ENCODE assay signal across 22 cellular contexts in the genomic region with DNA sequence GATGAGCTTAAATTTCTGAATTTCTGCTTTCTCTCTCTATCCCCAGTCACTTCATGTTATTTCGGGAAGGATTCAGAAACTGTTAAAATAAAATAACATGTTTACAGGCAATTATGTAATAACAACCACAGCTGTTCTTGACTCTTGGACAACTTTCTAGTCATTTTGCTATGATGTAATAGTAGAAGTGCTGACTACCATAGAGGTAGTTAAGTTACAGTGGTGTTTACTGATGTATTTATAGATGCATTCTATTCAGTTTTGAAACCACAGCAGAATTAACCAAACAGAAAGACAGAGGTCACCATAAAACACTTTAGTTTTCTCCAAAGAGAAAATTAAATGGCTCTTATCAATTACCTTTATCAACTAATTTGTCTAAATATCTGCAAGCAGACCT.
DNase-seq lines count a peak whose midpoint lies in the region; ATAC-seq and TF ChIP-seq lines count a peak whose summit lies in the region.
"Had no signal": no experiment of that assay in that cellular context is flagged by ENCODE, and none has a peak within 500 bp of the region (broad histone marks: within the 10 kb centered on the region; RNA-seq: fewer than 3 reads in every experiment).

No MANE protein-coding gene starts in this region.

- H3K4me3 ChIP-seq in IMR-90 (ENCODE audit: insufficient read depth, low read depth, low read length) (no peak overlapping the region), choroid plexus epithelial cell (ENCODE audit: low read depth, low read length) (no peak overlapping the region), mesenchymal stem cell (ENCODE audit: insufficient read depth in 1 of 2, low read depth in 1 of 2, low read length in 2 of 2) (no peak overlapping the region), neural progenitor cell (no peak overlapping the region)
- H3K4me3 ChIP-seq: BLaER1, Peyer's patch, SK-N-MC had no signal

- in situ Hi-C loops in IMR-90 (cut with MboI; ENCODE audit: low sequenced_read_pairs), result no loop called here

- no peak for TF ChIP-seq RAD21 in IMR-90 (IDR thresholded peaks at IDR 0.05; ENCODE audit: low read length)

- H3K9me3 ChIP-seq in IMR-90 (ENCODE audit: control insufficient read depth, insufficient read depth, low read length), result no peaks in the 10 kb centered on the region
- H3K9me3 ChIP-seq in mesenchymal stem cell (ENCODE audit: control insufficient read depth, low read length), result no peaks in the 10 kb centered on the region
- no peaks in the 10 kb centered on the region for H3K9me3 ChIP-seq in neural progenitor cell (ENCODE audit: low read depth)
- H3K9me3 ChIP-seq: BLaER1, Peyer's patch had no signal

- peaks cover 2% of the 10 kb centered on the region for H3K9me3 Mint-ChIP-seq in neural progenitor cell

- H4K8ac ChIP-seq in IMR-90 (ENCODE audit: low read depth in 2 of 2, low read length in 2 of 2) (no peak overlapping the region), mesenchymal stem cell (ENCODE audit: low read length) (no peak overlapping the region)

- H3K27me3 Mint-ChIP-seq in neural progenitor cell (ENCODE audit: insufficient read depth, low read depth), result no peaks in the 10 kb centered on the region
- H3K27me3 Mint-ChIP-seq: CD4-positive, CD25-positive, alpha-beta regulatory T cell had no signal

- dilution Hi-C loops in IMR-90 (cut with HindIII; ENCODE audit: low sequenced_read_pairs, unreplicated experiment), result no loop called here

- H2AFZ ChIP-seq in IMR-90 (replicated peaks; ENCODE audit: low read length, poor library complexity) (no peak overlapping the region), mesenchymal stem cell (ENCODE audit: low read depth, low read length) (no peak overlapping the region), neural progenitor cell (replicated peaks) (no peak overlapping the region)

- H2BK5ac ChIP-seq in IMR-90 (ENCODE audit: low read depth, low read length, poor library complexity, severe bottlenecking), result no peak overlapping the region
- no peak overlapping the region for H2BK5ac ChIP-seq in mesenchymal stem cell (ENCODE audit: low read depth, low read length, poor library complexity, severe bottlenecking)

- H3K4ac ChIP-seq in IMR-90 (ENCODE audit: low read depth, low read length), result no peak overlapping the region
- H3K4ac ChIP-seq in mesenchymal stem cell (ENCODE audit: low read depth in 1 of 2, low read length in 2 of 2), result no peak overlapping the region

- no peak overlapping the region for H3K27ac ChIP-seq in IMR-90 (ENCODE audit: insufficient read depth, low read length)
- no peak overlapping the region for H3K27ac ChIP-seq in mesenchymal stem cell (ENCODE audit: low read length, poor library complexity, severe bottlenecking)
- no peak overlapping the region for H3K27ac ChIP-seq in neural progenitor cell
- H3K27ac ChIP-seq: BLaER1, HL-60, Peyer's patch, SK-N-MC had no signal

- H2BK120ac ChIP-seq in IMR-90 (ENCODE audit: low read depth, low read length) (no peak overlapping the region), mesenchymal stem cell (ENCODE audit: low read depth, low read length) (no peak overlapping the region)

- no peak overlapping the region for H2AK9ac ChIP-seq in IMR-90 (replicated peaks; ENCODE audit: low read depth, low read length, poor library complexity)

- no peak overlapping the region for H3K9ac ChIP-seq in IMR-90 (ENCODE audit: low read depth, low read length)
- no peak overlapping the region for H3K9ac ChIP-seq in mesenchymal stem cell (ENCODE audit: low read length)
- H3K9ac ChIP-seq in neural progenitor cell, result no peak overlapping the region
- H3K9ac ChIP-seq: BLaER1 had no signal

- H3K4me2 ChIP-seq in IMR-90 (ENCODE audit: low read depth, low read length), result no peak overlapping the region
- no peak overlapping the region for H3K4me2 ChIP-seq in mesenchymal stem cell (ENCODE audit: low read length, poor library complexity, severe bottlenecking)
- H3K4me2 ChIP-seq in neural progenitor cell, result no peak overlapping the region
- H3K4me2 ChIP-seq: BLaER1 had no signal

- no peaks in the 10 kb centered on the region for H3K4me1 ChIP-seq in IMR-90 (ENCODE audit: control insufficient read depth, insufficient read depth, low read length)
- H3K4me1 ChIP-seq in mesenchymal stem cell (ENCODE audit: control insufficient read depth, insufficient read depth, low read depth, low read length), result no peaks in the 10 kb centered on the region
- peaks cover 6% of the 10 kb centered on the region for H3K4me1 ChIP-seq in neural progenitor cell
- H3K4me1 ChIP-seq: BLaER1, Peyer's patch had no signal

- H3K36me3 ChIP-seq in IMR-90 (ENCODE audit: control insufficient read depth, insufficient read depth, low read length), result no peaks in the 10 kb centered on the region
- no peaks in the 10 kb centered on the region for H3K36me3 ChIP-seq in mesenchymal stem cell (ENCODE audit: control insufficient read depth in 1 of 2, insufficient read depth in 2 of 2, low read depth in 1 of 2, low read length in 2 of 2)
- no peaks in the 10 kb centered on the region for H3K36me3 ChIP-seq in neural progenitor cell
- H3K36me3 ChIP-seq: BLaER1, Peyer's patch had no signal

- H2BK12ac ChIP-seq in mesenchymal stem cell (ENCODE audit: low read length in 2 of 2), result no peak overlapping the region

- H3K18ac ChIP-seq in IMR-90 (ENCODE audit: low read depth, low read length) (no peak overlapping the region), mesenchymal stem cell (ENCODE audit: low read depth in 1 of 2, low read length in 2 of 2) (no peak overlapping the region)

- no peaks in the 10 kb centered on the region for H3K36me3 Mint-ChIP-seq in neural progenitor cell
- H3K36me3 Mint-ChIP-seq: CD4-positive, CD25-positive, alpha-beta regulatory T cell had no signal

- H2AK5ac ChIP-seq in IMR-90 (ENCODE audit: low read depth, low read length), result no peak overlapping the region
- no peak overlapping the region for H2AK5ac ChIP-seq in mesenchymal stem cell (ENCODE audit: low read length, severe bottlenecking)

- H4K91ac ChIP-seq in IMR-90 (ENCODE audit: insufficient read depth, low read depth, low read length) (no peak overlapping the region), mesenchymal stem cell (ENCODE audit: low read length) (no peak overlapping the region)

- no peak overlapping the region for H3K56ac ChIP-seq in IMR-90 (ENCODE audit: extremely low read depth, insufficient read depth, low read length)

- peak; percentile 12 for DNase-seq in IMR-90
- peak; percentile 23 for DNase-seq in MV-4-11 (lab: John Stamatoyannopoulos, UW)
- peak; percentile 14 for DNase-seq in choroid plexus epithelial cell (ENCODE audit: low read depth)
- DNase-seq in mesenchymal stem cell, result peak; percentile 17
- DNase-seq in neural progenitor cell (ENCODE audit: low spot score), result no peak
- DNase-seq in SIG-M5 treated with dmso at 0.1 percent for 504 hours (lab: John Stamatoyannopoulos, UW; ENCODE audit: unreplicated experiment), result no peak
- DNase-seq in erythroblast (lab: John Stamatoyannopoulos, UW), result no peak
- DNase-seq: CD4-positive, CD25-positive, alpha-beta regulatory T cell; DMS153; DND-41; NCI-H1048; NCI-H1417; NCI-H1694 treated with DMSO at 0.1 percent for 48 hours; NCI-H446 treated with DMSO at 0.1 percent for 48 hours; NCI-H526; NCI-H82; Peyer's patch; SHP77 treated with DMSO at 0.1 percent for 48 hours had no signal

- H3K23ac ChIP-seq in IMR-90 (ENCODE audit: low read depth, low read length) (no peak overlapping the region), mesenchymal stem cell (ENCODE audit: low read length in 2 of 2) (no peak overlapping the region)

- H3K79me2 ChIP-seq in neural progenitor cell (ENCODE audit: low read depth), result no peaks in the 10 kb centered on the region

- H2BK20ac ChIP-seq in IMR-90 (ENCODE audit: low read depth, low read length), result no peak overlapping the region

- H4K5ac ChIP-seq in IMR-90 (ENCODE audit: low read depth, low read length), result no peak overlapping the region

- H2BK15ac ChIP-seq in IMR-90 (ENCODE audit: low read depth, low read length) (no peak overlapping the region), mesenchymal stem cell (ENCODE audit: low read depth, poor library complexity, severe bottlenecking) (no peak overlapping the region)

- peaks cover 4% of the 10 kb centered on the region for H3K4me1 Mint-ChIP-seq in neural progenitor cell
- H3K4me1 Mint-ChIP-seq: CD4-positive, CD25-positive, alpha-beta regulatory T cell had no signal

- H3K79me1 ChIP-seq in IMR-90 (ENCODE audit: low read depth in 1 of 2, low read length in 2 of 2) (no peaks in the 10 kb centered on the region), mesenchymal stem cell (replicated peaks; ENCODE audit: low read length, poor library complexity, severe bottlenecking) (no peaks in the 10 kb centered on the region)

- TF ChIP-seq POLR2A in IMR-90 (IDR thresholded peaks at IDR 0.05; ENCODE audit: low read depth, low read length) (no peak), erythroblast (IDR thresholded peaks at IDR 0.05; ENCODE audit: low read length) (no peak)

- no peak for TF ChIP-seq CTCF in IMR-90 (conservative IDR thresholded peaks at IDR 0.05; ENCODE audit: low read depth, low read length)
- TF ChIP-seq CTCF in choroid plexus epithelial cell (conservative IDR thresholded peaks at IDR 0.05; ENCODE audit: low read depth, low read length), result no peak
- no peak for TF ChIP-seq CTCF in neural progenitor cell (IDR thresholded peaks at IDR 0.05)

- POLR2A ChIA-PET in IMR-90 (lab: Charles Lee; ENCODE audit: unreplicated experiment), result no interaction called here

- no peaks in the 10 kb centered on the region for H4K20me1 ChIP-seq in IMR-90 (ENCODE audit: insufficient read depth, low read length)
- no peaks in the 10 kb centered on the region for H4K20me1 ChIP-seq in neural progenitor cell (ENCODE audit: low read depth)
- H4K20me1 ChIP-seq: BLaER1 had no signal

- BruUV-seq in IMR-90 (replicated peaks; lab: Mats Ljungman, UMichigan), result no TSS peak

- H3K27ac Mint-ChIP-seq in neural progenitor cell, result no peak overlapping the region
- H3K27ac Mint-ChIP-seq: CD4-positive, CD25-positive, alpha-beta regulatory T cell had no signal

- no peak overlapping the region for H3K14ac ChIP-seq in IMR-90 (replicated peaks; ENCODE audit: low read depth, low read length)
- no peak overlapping the region for H3K14ac ChIP-seq in mesenchymal stem cell (ENCODE audit: low read length in 2 of 2)

- intact Hi-C loops in IMR-90 (cut with micrococcal nuclease), result no loop called here

- no peaks in the 10 kb centered on the region for H3F3A ChIP-seq in neural progenitor cell (ENCODE audit: low read depth)

- no peak overlapping the region for H3K4me3 Mint-ChIP-seq in neural progenitor cell
- H3K4me3 Mint-ChIP-seq: CD4-positive, CD25-positive, alpha-beta regulatory T cell had no signal

- ATAC-seq in IMR-90 (ENCODE audit: low read depth), result no peak
- no peak for ATAC-seq in activated CD4-positive, CD25-positive, alpha-beta regulatory T cell treated with anti-CD3 and anti-CD28 coated beads, Interleukin-2, amount 50 U/mL, for 24 hours

- WGBS in IMR-90 (ENCODE audit: extremely low coverage in 2 of 2, insufficient read length in 1 of 2), 2 experiments, result no CpG with 5 or more reads among the region's 1 CpG
- no CpG with 5 or more reads among the region's 1 CpG for WGBS in mesenchymal stem cell

- H3K9me1 ChIP-seq in IMR-90 (ENCODE audit: insufficient read depth, low read length), result no peaks in the 10 kb centered on the region

- CTCF ChIA-PET in IMR-90 (lab: Yijun Ruan, JAX), result no interaction called here

- no peaks in the 10 kb centered on the region for H3K27me3 ChIP-seq in IMR-90 (ENCODE audit: control insufficient read depth, insufficient read depth, low read length)
- H3K27me3 ChIP-seq in mesenchymal stem cell (ENCODE audit: control insufficient read depth in 1 of 2, insufficient read depth in 1 of 2, low read length in 2 of 2), result no peaks in the 10 kb centered on the region
- no peaks in the 10 kb centered on the region for H3K27me3 ChIP-seq in neural progenitor cell
- H3K27me3 ChIP-seq: BLaER1, Peyer's patch had no signal

Comparison
In these comparisons a context has a peak if more than half of its experiments do, and no peak if none do; other contexts are left out.
1. DNase-seq: peak in IMR-90 (single experiment), MV-4-11 (single experiment), choroid plexus epithelial cell (single experiment) and mesenchymal stem cell (single experiment); none in neural progenitor cell (single experiment), SIG-M5 treated with dmso at 0.1 percent for 504 hours (single experiment) and erythroblast (0 of 2).